20 cellular contexts compared by ENCODE assay signal in genomic region chr11:131689049-131689925, GRCh38.
"Had no signal": no experiment of that assay in that cellular context is flagged by ENCODE, and none has a peak within 500 bp of the region (broad histone marks: within the 10 kb centered on the region; RNA-seq: fewer than 3 reads in every experiment).

No MANE protein-coding gene starts in this region.

- H3K9ac ChIP-seq: KMS-11 had no signal

- H3K4me2 ChIP-seq: KMS-11, PC-9 had no signal

- H3K9me3 ChIP-seq: adrenal gland had no signal

- H3K4me1 Mint-ChIP-seq: activated naive CD8-positive, alpha-beta T cell treated with anti-CD3 and anti-CD28 coated beads, Interleukin-2, amount 10 ng/mL, durations not matched to agents 7 days and 5 days had no signal

- DNase-seq: activated CD4-positive, alpha-beta T cell treated with anti-CD3 and anti-CD28 coated beads for 48 hours; activated CD4-positive, alpha-beta T cell treated with anti-CD3 and anti-CD28 coated beads, Interleukin-2, amount 50 U/mL, for 4 hours; activated CD8-positive, alpha-beta memory T cell treated with anti-CD3 and anti-CD28 coated beads, Interleukin-2, amount 50 U/mL, for 48 hours; activated naive CD4-positive, alpha-beta T cell treated with anti-CD3 and anti-CD28 coated beads, Interleukin-2, amount 50 U/mL, for 16 hours; activated naive CD8-positive, alpha-beta T cell treated with anti-CD3 and anti-CD28 coated beads, Interleukin-2, amount 10 ng/mL, durations not matched to agents 7 days and 5 days; activated T-cell treated with anti-CD3 and anti-CD28 coated beads, Interleukin-2, amount 50 U/mL, for 1 hour; anterior cingulate cortex; NCI-H1092 treated with DMSO at 0.1 percent for 48 hours; NCI-H1417 treated with DMSO at 0.1 percent for 48 hours; NCI-H1694; NCI-H2029; NCI-H2107; NCI-H345; NCI-H510A; PC-9; SHP77 treated with DMSO at 0.1 percent for 48 hours had no signal

- H3K4me1 ChIP-seq: adrenal gland had no signal

- H2AFZ ChIP-seq: PC-9 had no signal

- H3K9me3 Mint-ChIP-seq: activated naive CD8-positive, alpha-beta T cell treated with anti-CD3 and anti-CD28 coated beads, Interleukin-2, amount 10 ng/mL, durations not matched to agents 7 days and 5 days; T-helper 1 cell treated with Interleukin-12 subunit alpha and Interleukin-12 subunit beta and Interleukin-4 antibody, amounts not matched to agents 30 μg/mL and 1 μg/mL, for 36 hours had no signal

- H3K27ac ChIP-seq: adrenal gland, KMS-11, PC-9 had no signal

- H3K36me3 ChIP-seq: adrenal gland had no signal

- H3K27ac Mint-ChIP-seq: activated CD8-positive, alpha-beta T cell treated with anti-CD3 and anti-CD28 coated beads, Interleukin-2, amount 10 ng/mL, durations not matched to agents 7 days and 5 days; activated naive CD8-positive, alpha-beta T cell treated with anti-CD3 and anti-CD28 coated beads, Interleukin-2, amount 10 ng/mL, durations not matched to agents 7 days and 5 days had no signal

- H3K36me3 Mint-ChIP-seq: activated naive CD8-positive, alpha-beta T cell treated with anti-CD3 and anti-CD28 coated beads, Interleukin-2, amount 10 ng/mL, durations not matched to agents 7 days and 5 days had no signal

- H3K4me3 ChIP-seq: adrenal gland, PC-9 had no signal

- H3K4me3 Mint-ChIP-seq: activated CD8-positive, alpha-beta T cell treated with anti-CD3 and anti-CD28 coated beads, Interleukin-2, amount 10 ng/mL, durations not matched to agents 7 days and 5 days; activated naive CD8-positive, alpha-beta T cell treated with anti-CD3 and anti-CD28 coated beads, Interleukin-2, amount 10 ng/mL, durations not matched to agents 7 days and 5 days; T-helper 1 cell treated with Interleukin-12 subunit alpha and Interleukin-12 subunit beta and Interleukin-4 antibody, amounts not matched to agents 30 μg/mL and 1 μg/mL, for 36 hours had no signal
